8 cellular contexts compared by ENCODE assay signal in the genomic region with DNA sequence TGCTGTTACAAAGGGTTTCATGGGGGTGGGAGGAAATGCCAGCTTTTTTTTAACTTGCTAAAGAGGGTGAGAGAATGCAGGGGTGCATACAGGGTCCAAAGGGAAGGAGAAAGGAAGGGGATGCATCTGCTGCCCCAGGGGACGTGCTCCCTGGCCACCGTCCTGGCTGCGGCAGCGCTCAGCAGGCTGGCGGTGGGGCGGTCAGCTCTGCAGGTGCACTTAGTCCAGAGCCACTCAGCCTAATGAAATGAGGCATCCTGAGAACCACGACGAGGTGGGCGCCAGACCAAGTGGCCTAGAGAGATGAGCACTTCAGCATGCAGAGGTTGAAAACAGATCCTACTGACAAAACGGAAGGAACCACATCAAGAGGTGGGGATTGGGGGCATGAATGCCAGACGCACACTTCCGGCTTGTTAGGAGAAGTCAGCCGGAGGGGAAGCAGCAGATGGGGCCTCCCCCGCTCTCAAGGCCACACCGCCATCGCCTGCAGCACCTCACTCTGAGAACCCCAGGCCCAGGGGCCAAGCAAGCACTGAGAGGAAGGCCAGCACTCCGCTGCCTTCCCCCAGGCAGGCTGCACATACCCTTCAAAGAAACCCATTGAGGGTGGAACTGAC.
DNase-seq lines count a peak whose midpoint lies in the region; ATAC-seq and TF ChIP-seq lines count a peak whose summit lies in the region.

No MANE protein-coding gene starts in this region.

- H2BK120ac ChIP-seq in trophoblast cell (ENCODE audit: insufficient read depth, low read length, poor library complexity), result no peak overlapping the region

- no peak overlapping the region for H2AK5ac ChIP-seq in trophoblast cell (ENCODE audit: low read length)

- peaks cover 15% of the 10 kb centered on the region for H3K36me3 Mint-ChIP-seq in CD4-positive, CD25-positive, alpha-beta regulatory T cell
- no peaks in the 10 kb centered on the region for H3K36me3 Mint-ChIP-seq in natural killer cell

- H3K4ac ChIP-seq in trophoblast cell (ENCODE audit: low read depth, low read length), result no peak overlapping the region

- no peak overlapping the region for H3K23ac ChIP-seq in trophoblast cell (ENCODE audit: low read length)

- no peak overlapping the region for H2BK12ac ChIP-seq in trophoblast cell (ENCODE audit: low read length)

- H3K9me3 ChIP-seq in CD4-positive, CD25-positive, alpha-beta regulatory T cell (ENCODE audit: control insufficient read depth in 2 of 2, low read length in 2 of 2), result no peaks in the 10 kb centered on the region
- no peaks in the 10 kb centered on the region for H3K9me3 ChIP-seq in PC-9 (ENCODE audit: insufficient read depth, low read depth)
- peaks cover 6% of the 10 kb centered on the region for H3K9me3 ChIP-seq in trophoblast cell (ENCODE audit: insufficient read depth, low read depth, low read length)
- H3K9me3 ChIP-seq in esophagus squamous epithelium, result no peaks in the 10 kb centered on the region

- H3K79me1 ChIP-seq in trophoblast cell (ENCODE audit: low read length), result no peaks in the 10 kb centered on the region

- no peak overlapping the region for H3K14ac ChIP-seq in trophoblast cell (ENCODE audit: low read length)

- BruUV-seq in PC-9 (replicated peaks; lab: Mats Ljungman, UMichigan), result no TSS peak

- peak; percentile 55 to 70 for ATAC-seq in CD4-positive, CD25-positive, alpha-beta regulatory T cell (ENCODE audit: low read depth in 2 of 2)
- ATAC-seq in GM21737 (IDR thresholded peaks at IDR 0.05; ENCODE audit: unreplicated experiment), result peak; percentile 65
- ATAC-seq in natural killer cell, result peak in 2 of 3 donors; percentile 72 to 79

- H3K9me2 ChIP-seq in PC-9 (ENCODE audit: insufficient read depth), result no peaks in the 10 kb centered on the region

- H3K4me2 ChIP-seq in PC-9 (no peak overlapping the region), trophoblast cell (ENCODE audit: low read length) (no peak overlapping the region)

- DNase-seq in CD4-positive, CD25-positive, alpha-beta regulatory T cell, result peak in 2 of 3 donors; percentile 54 to 84
- peak; percentile 54 for DNase-seq in activated CD8-positive, alpha-beta memory T cell treated with anti-CD3 and anti-CD28 coated beads, Interleukin-2, amount 50 U/mL, for 4 hours
- peak; percentile 31 for DNase-seq in natural killer cell
- DNase-seq in PC-9, result no peak
- DNase-seq in trophoblast cell, result no peak
- no peak for DNase-seq in esophagus squamous epithelium (lab: John Stamatoyannopoulos, UW)
- DNase-seq in NCI-H128 (lab: John Stamatoyannopoulos, UW; ENCODE audit: unreplicated experiment), result no peak

- CTCF ChIA-PET in PC-9 (lab: Charles Lee), result no interaction called here

- no peaks in the 10 kb centered on the region for H3K27me3 ChIP-seq in CD4-positive, CD25-positive, alpha-beta regulatory T cell (ENCODE audit: control insufficient read depth, insufficient read depth, low read length)
- H3K27me3 ChIP-seq in PC-9 (ENCODE audit: insufficient read depth, low read depth), result no peaks in the 10 kb centered on the region
- H3K27me3 ChIP-seq in trophoblast cell (ENCODE audit: insufficient read depth, low read length), result no peaks in the 10 kb centered on the region
- H3K27me3 ChIP-seq in esophagus squamous epithelium, result no peaks in the 10 kb centered on the region

- peaks cover 0 to 22% (median 1%) of the 10 kb centered on the region in 4 donors for H3K4me1 Mint-ChIP-seq in CD4-positive, CD25-positive, alpha-beta regulatory T cell
- H3K4me1 Mint-ChIP-seq in natural killer cell, result peaks cover 13 to 14% of the 10 kb centered on the region in 2 donors

- no peak overlapping the region for H4K91ac ChIP-seq in trophoblast cell (ENCODE audit: low read depth, low read length)

- H4K20me1 ChIP-seq in PC-9 (ENCODE audit: insufficient read depth), result no peaks in the 10 kb centered on the region

- H2BK5ac ChIP-seq in trophoblast cell (ENCODE audit: low read depth, low read length, poor library complexity), result no peak overlapping the region

- no peaks in the 10 kb centered on the region for H3F3A ChIP-seq in PC-9 (ENCODE audit: insufficient read depth, low read depth)

- H2AFZ ChIP-seq in PC-9 (no peak overlapping the region), trophoblast cell (ENCODE audit: insufficient read depth, low read length, poor library complexity) (no peak overlapping the region)

- no peak overlapping the region for H3K4me3 ChIP-seq in CD4-positive, CD25-positive, alpha-beta regulatory T cell (ENCODE audit: low read depth, low read length)
- H3K4me3 ChIP-seq in PC-9 (no peak overlapping the region), trophoblast cell (ENCODE audit: low read depth, low read length) (no peak overlapping the region), esophagus squamous epithelium (no peak overlapping the region)

- H3K4me3 Mint-ChIP-seq in CD4-positive, CD25-positive, alpha-beta regulatory T cell, result peak overlapping the region in 2 of 4 donors; percentile 64 to 66
- peak overlapping the region; percentile 52 for H3K4me3 Mint-ChIP-seq in natural killer cell

- no peaks in the 10 kb centered on the region for H3K79me2 ChIP-seq in PC-9 (ENCODE audit: low read depth)
- no peaks in the 10 kb centered on the region for H3K79me2 ChIP-seq in trophoblast cell (ENCODE audit: control insufficient read depth, insufficient read depth, low read length, poor library complexity)

- H3K9me3 Mint-ChIP-seq in CD4-positive, CD25-positive, alpha-beta regulatory T cell, result no peaks in the 10 kb centered on the region
- no peaks in the 10 kb centered on the region for H3K9me3 Mint-ChIP-seq in natural killer cell

- H3K4me1 ChIP-seq in CD4-positive, CD25-positive, alpha-beta regulatory T cell (ENCODE audit: control insufficient read depth, insufficient read depth, low read length, poor library complexity, severe bottlenecking), result peaks cover 10% of the 10 kb centered on the region
- H3K4me1 ChIP-seq in PC-9 (replicated peaks; ENCODE audit: insufficient read depth), result no peaks in the 10 kb centered on the region
- peaks cover 6 to 11% of the 10 kb centered on the region in 2 experiments for H3K4me1 ChIP-seq in trophoblast cell (ENCODE audit: control insufficient read depth in 1 of 2, insufficient read depth in 2 of 2, low read length in 2 of 2)
- H3K4me1 ChIP-seq in esophagus squamous epithelium, result peaks cover 0 to 7% (median 0%) of the 10 kb centered on the region in 3 donors

- H3K9ac ChIP-seq in trophoblast cell (ENCODE audit: low read length), result no peak overlapping the region

- no peaks in the 10 kb centered on the region for H3K27me3 Mint-ChIP-seq in CD4-positive, CD25-positive, alpha-beta regulatory T cell
- H3K27me3 Mint-ChIP-seq in natural killer cell (ENCODE audit: low read depth in 2 of 2), result no peaks in the 10 kb centered on the region

- intact Hi-C loops in natural killer cell (cut with micrococcal nuclease) (no loop called here), PC-9 (cut with micrococcal nuclease; ENCODE audit: unreplicated experiment) (no loop called here), esophagus squamous epithelium (cut with DNase I) (no loop called here)

- H3K27ac ChIP-seq in CD4-positive, CD25-positive, alpha-beta regulatory T cell (ENCODE audit: insufficient read depth, low read length, poor library complexity, severe bottlenecking), result no peak overlapping the region
- no peak overlapping the region for H3K27ac ChIP-seq in PC-9
- no peak overlapping the region for H3K27ac ChIP-seq in trophoblast cell (ENCODE audit: low read depth, low read length)
- no peak overlapping the region for H3K27ac ChIP-seq in esophagus squamous epithelium

- POLR2A ChIA-PET in PC-9 (lab: Charles Lee; ENCODE audit: unreplicated experiment), result no interaction called here

- H3K27ac Mint-ChIP-seq in CD4-positive, CD25-positive, alpha-beta regulatory T cell, result peak overlapping the region; percentile 85 to 91 (median 87)
- H3K27ac Mint-ChIP-seq in natural killer cell, result no peak overlapping the region

- no peak overlapping the region for H4K12ac ChIP-seq in trophoblast cell (ENCODE audit: low read depth, low read length)

- H3K18ac ChIP-seq in trophoblast cell (ENCODE audit: low read length), result no peak overlapping the region

- TF ChIP-seq POLR2A in esophagus squamous epithelium (IDR thresholded peaks at IDR 0.05), result no peak

- TF ChIP-seq CTCF in natural killer cell (IDR thresholded peaks at IDR 0.05) (no peak), PC-9 (conservative IDR thresholded peaks at IDR 0.05) (no peak), esophagus squamous epithelium (IDR thresholded peaks at IDR 0.05) (no peak)

- H4K8ac ChIP-seq in trophoblast cell (ENCODE audit: low read depth, low read length), result no peak overlapping the region

- H3K36me3 ChIP-seq in CD4-positive, CD25-positive, alpha-beta regulatory T cell (ENCODE audit: control insufficient read depth, insufficient read depth, low read length), result peaks cover 2% of the 10 kb centered on the region
- H3K36me3 ChIP-seq in PC-9 (ENCODE audit: low read depth) (no peaks in the 10 kb centered on the region), trophoblast cell (ENCODE audit: control insufficient read depth in 1 of 2, insufficient read depth in 2 of 2, low read length in 2 of 2) (peaks cover 16 to 35% of the 10 kb centered on the region in 2 experiments), esophagus squamous epithelium (peaks cover 0 to 41% (median 0%) of the 10 kb centered on the region in 3 donors)

- WGBS in trophoblast cell (ENCODE audit: extremely low coverage, insufficient coverage, insufficient read length), result no CpG with 5 or more reads among the region's 17 CpGs
- WGBS in esophagus squamous epithelium, 2 donors, result 67 to 78% methylated on average over 17 of the region's 17 CpGs

Comparison
In these comparisons a context has a peak if more than half of its experiments do, and no peak if none do; other contexts are left out.
1. DNase-seq: peak in CD4-positive, CD25-positive, alpha-beta regulatory T cell (2 of 3), activated CD8-positive, alpha-beta memory T cell treated with anti-CD3 and anti-CD28 coated beads, Interleukin-2, amount 50 U/mL, for 4 hours (single experiment) and natural killer cell (single experiment); none in PC-9 (0 of 2), trophoblast cell (0 of 2), esophagus squamous epithelium (single experiment) and NCI-H128 (single experiment).
2. H3K27ac Mint-ChIP-seq: peak in CD4-positive, CD25-positive, alpha-beta regulatory T cell (3 of 3); none in natural killer cell (0 of 2).
3. Peak in every context shown above with its lines, with median percentiles within 50 percentile points of each other: ATAC-seq.